In genomic region chr12:132416827-132417226, GRCh38 we compare ENCODE assay signal across 29 cellular contexts.
DNase-seq lines count a peak whose midpoint lies in the region; ATAC-seq and TF ChIP-seq lines count a peak whose summit lies in the region.
"Had no signal": no experiment of that assay in that cellular context is flagged by ENCODE, and none has a peak within 500 bp of the region (broad histone marks: within the 10 kb centered on the region; RNA-seq: fewer than 3 reads in every experiment).

No MANE protein-coding gene starts in this region.

- intact Hi-C loops in right cardiac atrium (cut with DNase I) = loop anchor here (5.0 to 10.0 kb wide), 4 partner anchors 105 to 262 kb away; partner anchors contain the start of gene LRCOL1 (in 2 of the 4)
- intact Hi-C loops in left ventricle myocardium inferior (cut with micrococcal nuclease) = loop anchor here (10.0 kb wide), 2 partner anchors 108 to 198 kb away; partner anchors contain the start of genes LRCOL1 and P2RX2

- H3K79me1 ChIP-seq in neuronal stem cell (ENCODE audit: low read depth, low read length) = no peaks in the 10 kb centered on the region
- H3K79me1 ChIP-seq in trophoblast cell (ENCODE audit: low read length) = no peaks in the 10 kb centered on the region

- H3K9ac ChIP-seq in neuronal stem cell (ENCODE audit: low read depth, low read length, poor library complexity) = no peak overlapping the region
- no peak overlapping the region for H3K9ac ChIP-seq in trophoblast cell (ENCODE audit: low read length)
- H3K9ac ChIP-seq: BLaER1 had no signal

- H3K4me1 ChIP-seq in right cardiac atrium (ENCODE audit: control insufficient read depth, insufficient read depth, low read length) (no peaks in the 10 kb centered on the region), left ventricle myocardium inferior (peaks cover 10% of the 10 kb centered on the region), neuronal stem cell (ENCODE audit: control insufficient read depth in 2 of 2, insufficient read depth in 1 of 2, low read depth in 1 of 2, low read length in 2 of 2) (peaks cover 5 to 10% of the 10 kb centered on the region in 2 donors), trophoblast cell (ENCODE audit: control insufficient read depth in 1 of 2, insufficient read depth in 2 of 2, low read length in 2 of 2) (no peaks in the 10 kb centered on the region)
- H3K4me1 ChIP-seq: BE2C had no signal

- H3K4me3 ChIP-seq in right cardiac atrium (ENCODE audit: low read length) (no peak overlapping the region), left ventricle myocardium inferior (no peak overlapping the region), neuronal stem cell (ENCODE audit: low read length in 2 of 2) (no peak overlapping the region), trophoblast cell (ENCODE audit: low read depth, low read length) (peak overlapping the region; percentile 24)
- H3K4me3 ChIP-seq: A549; BLaER1; BLaER1 treated with 17β-estradiol and CSF1 and Interleukin-3, amounts not matched to agents 10 nM and 100 nM had no signal

- H2BK12ac ChIP-seq in neuronal stem cell (ENCODE audit: low read length) = no peak overlapping the region
- no peak overlapping the region for H2BK12ac ChIP-seq in trophoblast cell (ENCODE audit: low read length)

- H2AFZ ChIP-seq in neuronal stem cell (ENCODE audit: low read length) = no peak overlapping the region
- H2AFZ ChIP-seq in trophoblast cell (ENCODE audit: insufficient read depth, low read length, poor library complexity) = no peak overlapping the region

- H3K23ac ChIP-seq in neuronal stem cell (ENCODE audit: low read depth, low read length, poor library complexity) = no peak overlapping the region
- H3K23ac ChIP-seq in trophoblast cell (ENCODE audit: low read length) = no peak overlapping the region

- H2BK15ac ChIP-seq in neuronal stem cell (ENCODE audit: low read length) = peak overlapping the region; percentile 72

- H2AK5ac ChIP-seq in neuronal stem cell (ENCODE audit: low read depth, low read length) = peak overlapping the region; percentile 93
- no peak overlapping the region for H2AK5ac ChIP-seq in trophoblast cell (ENCODE audit: low read length)

- no peak for ATAC-seq in right cardiac atrium
- ATAC-seq: A549; CD8-positive, alpha-beta T cell had no signal

- no peaks in the 10 kb centered on the region for H3K79me2 ChIP-seq in trophoblast cell (ENCODE audit: control insufficient read depth, insufficient read depth, low read length, poor library complexity)

- H4K8ac ChIP-seq in neuronal stem cell (ENCODE audit: low read depth, low read length) (no peak overlapping the region), trophoblast cell (ENCODE audit: low read depth, low read length) (no peak overlapping the region)

- H4K91ac ChIP-seq in neuronal stem cell (ENCODE audit: low read depth, low read length, poor library complexity) (no peak overlapping the region), trophoblast cell (ENCODE audit: low read depth, low read length) (no peak overlapping the region)

- H3K18ac ChIP-seq in neuronal stem cell (ENCODE audit: low read length) (no peak overlapping the region), trophoblast cell (ENCODE audit: low read length) (no peak overlapping the region)

- H2BK5ac ChIP-seq in neuronal stem cell (ENCODE audit: low read length) (no peak overlapping the region), trophoblast cell (ENCODE audit: low read depth, low read length, poor library complexity) (no peak overlapping the region)

- no peak for TF ChIP-seq CTCF in left ventricle myocardium inferior (IDR thresholded peaks at IDR 0.05; ENCODE audit: borderline replicate concordance)

- H3K4me2 ChIP-seq in neuronal stem cell (ENCODE audit: insufficient read depth, low read length, poor library complexity, severe bottlenecking) (no peak overlapping the region), trophoblast cell (ENCODE audit: low read length) (no peak overlapping the region)
- H3K4me2 ChIP-seq: A549 had no signal

- H3K9me3 ChIP-seq in right cardiac atrium (ENCODE audit: control insufficient read depth, low read length) (peaks cover 2% of the 10 kb centered on the region), left ventricle myocardium inferior (replicated peaks) (no peaks in the 10 kb centered on the region), neuronal stem cell (replicated peaks in 1 of 2; ENCODE audit: control insufficient read depth in 2 of 2, insufficient read depth in 1 of 2, low read depth in 1 of 2, low read length in 2 of 2) (peaks cover 2 to 4% of the 10 kb centered on the region in 2 donors), trophoblast cell (ENCODE audit: insufficient read depth, low read depth, low read length) (peaks cover 6% of the 10 kb centered on the region)
- H3K9me3 ChIP-seq: A549, BE2C, BLaER1, Caco-2 had no signal

- H3K36me3 ChIP-seq in left ventricle myocardium inferior (no peaks in the 10 kb centered on the region), neuronal stem cell (replicated peaks in 1 of 2; ENCODE audit: control insufficient read depth in 2 of 2, insufficient read depth in 2 of 2, low read length in 2 of 2) (no peaks in the 10 kb centered on the region), trophoblast cell (ENCODE audit: control insufficient read depth in 1 of 2, insufficient read depth in 2 of 2, low read length in 2 of 2) (no peaks in the 10 kb centered on the region)
- H3K36me3 ChIP-seq: BE2C; BLaER1; BLaER1 treated with 17β-estradiol and CSF1 and Interleukin-3, amounts not matched to agents 10 nM and 100 nM had no signal

- H3K27ac ChIP-seq in right cardiac atrium (ENCODE audit: low read length) = no peak overlapping the region
- no peak overlapping the region for H3K27ac ChIP-seq in left ventricle myocardium inferior (replicated peaks)
- no peak overlapping the region for H3K27ac ChIP-seq in neuronal stem cell (replicated peaks; ENCODE audit: low read length)
- H3K27ac ChIP-seq in trophoblast cell (ENCODE audit: low read depth, low read length) = no peak overlapping the region
- H3K27ac ChIP-seq: 22Rv1; A549; BLaER1 treated with 17β-estradiol and CSF1 and Interleukin-3, amounts not matched to agents 10 nM and 100 nM; C4-2B had no signal

- DNase-seq in right cardiac atrium (peak in 2 of 3 donors; percentile 29 to 41), left ventricle myocardium inferior (no peak), neuronal stem cell (ENCODE audit: low spot score) (no peak), trophoblast cell (no peak), HK-2 (ENCODE audit: unreplicated experiment) (no peak), DMS79 (lab: John Stamatoyannopoulos, UW) (no peak)
- DNase-seq: 8988T; ACHN; AML-193; BE2C; C1 segment of cervical spinal cord; Caco-2; Calu3; CD4-positive, alpha-beta memory T cell; CD4-positive, alpha-beta T cell; CD4-positive, CD25-positive, alpha-beta regulatory T cell; CD8-positive, alpha-beta memory T cell; CD8-positive, alpha-beta T cell; COR-L47; DMS 273 treated with DMSO at 0.1 percent for 48 hours; DMS153; DMS79 treated with DMSO at 0.1 percent for 48 hours; DND-41; EL had no signal

- H3K4ac ChIP-seq in neuronal stem cell (ENCODE audit: low read length) = no peak overlapping the region
- H3K4ac ChIP-seq in trophoblast cell (ENCODE audit: low read depth, low read length) = no peak overlapping the region

- no peaks in the 10 kb centered on the region for H3K27me3 ChIP-seq in right cardiac atrium (ENCODE audit: control insufficient read depth, insufficient read depth)
- H3K27me3 ChIP-seq in left ventricle myocardium inferior (ENCODE audit: low read depth) = peaks cover 82% of the 10 kb centered on the region
- peaks cover 0 to 59% (median 0%) of the 10 kb centered on the region in 3 experiments for H3K27me3 ChIP-seq in neuronal stem cell (ENCODE audit: control insufficient read depth in 3 of 3, insufficient read depth in 3 of 3, low read depth in 1 of 3, low read length in 3 of 3)
- H3K27me3 ChIP-seq in trophoblast cell (ENCODE audit: insufficient read depth, low read length) = peaks cover 3% of the 10 kb centered on the region
- H3K27me3 ChIP-seq: BLaER1 had no signal

- H3K14ac ChIP-seq in neuronal stem cell (ENCODE audit: low read length) = no peak overlapping the region
- H3K14ac ChIP-seq in trophoblast cell (ENCODE audit: low read length) = no peak overlapping the region

- 87% methylated on average over 14 of the region's 14 CpGs for WGBS in right cardiac atrium
- WGBS in neuronal stem cell (ENCODE audit: extremely low coverage in 2 of 2, insufficient read length in 2 of 2, insufficient replicate concordance in 1 of 2), 2 donors = no CpG with 5 or more reads among the region's 14 CpGs
- WGBS in trophoblast cell (ENCODE audit: extremely low coverage, insufficient coverage, insufficient read length) = no CpG with 5 or more reads among the region's 14 CpGs

- no peak overlapping the region for H4K12ac ChIP-seq in trophoblast cell (ENCODE audit: low read depth, low read length)

- H2BK120ac ChIP-seq in neuronal stem cell (ENCODE audit: low read depth, low read length) (no peak overlapping the region), trophoblast cell (ENCODE audit: insufficient read depth, low read length, poor library complexity) (no peak overlapping the region)

Comparison
In these comparisons a context has a peak if more than half of its experiments do, and no peak if none do; other contexts are left out.
1. DNase-seq: peak in right cardiac atrium (2 of 3); none in left ventricle myocardium inferior (single experiment), neuronal stem cell (single experiment), trophoblast cell (0 of 2), HK-2 (single experiment) and DMS79 (single experiment).